Comparison of ENCODE assay signal across 4 cellular contexts in the genomic region with DNA sequence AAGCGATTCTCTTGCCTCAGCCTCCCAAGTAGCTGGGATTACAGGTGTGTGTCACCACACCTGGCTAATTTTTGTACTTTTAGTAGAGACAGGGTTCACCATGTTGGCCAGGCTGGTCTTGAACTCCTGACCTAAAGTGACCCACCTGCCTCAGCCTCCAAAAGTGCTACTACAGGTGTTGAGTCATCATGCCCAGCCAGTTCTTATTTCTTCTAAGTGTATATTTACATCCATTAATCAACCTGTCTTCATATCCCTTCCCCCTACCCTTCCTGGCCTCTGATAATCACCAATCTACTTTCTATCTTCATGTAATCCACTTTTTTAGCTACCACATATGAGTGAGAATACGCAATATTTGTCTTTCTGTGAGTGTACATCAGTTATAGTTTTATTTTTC. TPM values are rescaled to one million over a fixed set of nuclear protein-coding genes. Genes with fewer than 3 reads are reported as not detected.
"Had no signal": no experiment of that assay in that cellular context is flagged by ENCODE, and none has a peak within 500 bp of the region (broad histone marks: within the 10 kb centered on the region; RNA-seq: fewer than 3 reads in every experiment).

No MANE protein-coding gene starts in this region.

RNA-seq across cellular contexts. Expression of a gene that starts 42.4 kb away (rescaled TPM):
- total RNA-seq: M059J, Right ventricle myocardium superior, SJSA1 had no signal
- polyA plus RNA-seq: SK-N-SH had no signal

RNA-seq across cellular contexts. Expression of a gene that starts 53.7 kb away (rescaled TPM):
- total RNA-seq: M059J, Right ventricle myocardium superior, SJSA1 had no signal
- polyA plus RNA-seq: SK-N-SH had no signal
